ENCODE assay signal across 17 cellular contexts in the genomic region with DNA sequence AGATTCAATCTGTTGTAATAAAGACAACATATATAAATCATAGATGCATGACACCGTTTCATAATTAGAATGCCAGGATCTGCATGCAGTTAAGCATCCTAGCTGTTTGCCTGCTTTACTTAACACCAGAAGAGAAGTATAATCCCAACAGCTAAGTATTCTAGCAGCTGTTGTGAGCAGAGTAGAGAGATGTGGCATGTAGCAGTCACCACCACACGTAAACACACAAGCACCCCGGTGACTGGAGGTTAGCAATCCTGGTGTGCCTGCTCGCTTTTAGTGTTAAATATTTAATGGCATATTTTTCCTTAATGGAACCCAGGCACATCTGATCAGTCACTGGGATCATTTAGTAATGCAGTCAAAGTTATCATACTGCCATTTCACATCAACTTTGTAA.
A peak's percentile ranks its signal among the peaks of the same experiment; 100 is the strongest.
DNase-seq lines count a peak whose midpoint lies in the region; ATAC-seq lines count a peak whose summit lies in the region.
"Had no signal": no experiment of that assay in that cellular context is flagged by ENCODE, and none has a peak within 500 bp of the region (broad histone marks: within the 10 kb centered on the region; RNA-seq: fewer than 3 reads in every experiment).

No MANE protein-coding gene starts in this region.

- no peak overlapping the region for H4K91ac ChIP-seq in mesenchymal stem cell (ENCODE audit: low read length)

- no peak overlapping the region for H3K4me2 ChIP-seq in mesenchymal stem cell (ENCODE audit: low read length, poor library complexity, severe bottlenecking)
- H3K4me2 ChIP-seq: BLaER1 had no signal

- no peak overlapping the region for H3K4me3 ChIP-seq in mesenchymal stem cell (ENCODE audit: insufficient read depth in 1 of 2, low read depth in 1 of 2, low read length in 2 of 2)
- H3K4me3 ChIP-seq: BLaER1, HAP-1 had no signal

- no peak overlapping the region for H2BK15ac ChIP-seq in mesenchymal stem cell (ENCODE audit: low read depth, poor library complexity, severe bottlenecking)

- H3K36me3 ChIP-seq in mesenchymal stem cell (ENCODE audit: control insufficient read depth in 1 of 2, insufficient read depth in 2 of 2, low read depth in 1 of 2, low read length in 2 of 2) = peaks cover 0 to 4% of the 10 kb centered on the region in 2 experiments
- H3K36me3 ChIP-seq: HAP-1 had no signal

- H3K18ac ChIP-seq in mesenchymal stem cell (ENCODE audit: low read depth in 1 of 2, low read length in 2 of 2) = no peak overlapping the region

- H3K23ac ChIP-seq in mesenchymal stem cell (ENCODE audit: low read length in 2 of 2) = no peak overlapping the region

- no peak for ATAC-seq in GM21447 (IDR thresholded peaks at IDR 0.05; ENCODE audit: unreplicated experiment)
- ATAC-seq in GM18520 (IDR thresholded peaks at IDR 0.05; ENCODE audit: unreplicated experiment) = no peak
- ATAC-seq: PC-3 had no signal

- DNase-seq in HCEC 1CT (peak; percentile 47), NCI-H1694 (lab: John Stamatoyannopoulos, UW) (peak; percentile 58), NCI-H82 treated with DMSO at 0.1 percent for 48 hours (lab: John Stamatoyannopoulos, UW; ENCODE audit: unreplicated experiment) (peak; percentile 89), mesenchymal stem cell (peak; percentile 48), hippocampal formation (lab: John Stamatoyannopoulos, UW) (no peak)
- no peak for DNase-seq in activated T-cell treated with anti-CD3 and anti-CD28 coated beads, Interleukin-2, amount 50 U/mL, for 48 hours
- DNase-seq: CD8-positive, alpha-beta memory T cell; DND-41; NCI-H345; NCI-H748 treated with DMSO at 0.1 percent for 48 hours; PC-3; RPMI8226; SHP77 treated with DMSO at 0.1 percent for 48 hours had no signal

- H2BK120ac ChIP-seq in mesenchymal stem cell (ENCODE audit: low read depth, low read length) = no peak overlapping the region

- H3K9ac ChIP-seq in mesenchymal stem cell (ENCODE audit: low read length) = no peak overlapping the region
- H3K9ac ChIP-seq: BLaER1 had no signal

- no peak overlapping the region for H3K14ac ChIP-seq in mesenchymal stem cell (ENCODE audit: low read length in 2 of 2)

- H2AK5ac ChIP-seq in mesenchymal stem cell (ENCODE audit: low read length, severe bottlenecking) = no peak overlapping the region

- no peak overlapping the region for H2BK5ac ChIP-seq in mesenchymal stem cell (ENCODE audit: low read depth, low read length, poor library complexity, severe bottlenecking)

- H3K9me3 ChIP-seq in mesenchymal stem cell (ENCODE audit: control insufficient read depth, low read length) = no peaks in the 10 kb centered on the region
- H3K9me3 ChIP-seq: BLaER1, HAP-1 had no signal

- H3K4ac ChIP-seq in mesenchymal stem cell (ENCODE audit: low read depth in 1 of 2, low read length in 2 of 2) = no peak overlapping the region

- WGBS in mesenchymal stem cell = 100% methylated on average over 1 of the region's 4 CpGs

- H2BK12ac ChIP-seq in mesenchymal stem cell (ENCODE audit: low read length in 2 of 2) = no peak overlapping the region

- H3K27ac ChIP-seq in mesenchymal stem cell (ENCODE audit: low read length, poor library complexity, severe bottlenecking) = no peak overlapping the region
- H3K27ac ChIP-seq: BLaER1 had no signal

- no peak overlapping the region for H4K8ac ChIP-seq in mesenchymal stem cell (ENCODE audit: low read length)

- no peak overlapping the region for H2AFZ ChIP-seq in mesenchymal stem cell (ENCODE audit: low read depth, low read length)

- H3K27me3 ChIP-seq in mesenchymal stem cell (ENCODE audit: control insufficient read depth in 1 of 2, insufficient read depth in 1 of 2, low read length in 2 of 2) = no peaks in the 10 kb centered on the region
- H3K27me3 ChIP-seq: BLaER1 had no signal

- H3K4me1 ChIP-seq in mesenchymal stem cell (ENCODE audit: control insufficient read depth, insufficient read depth, low read depth, low read length) = peaks cover 3% of the 10 kb centered on the region

- H3K79me1 ChIP-seq in mesenchymal stem cell (replicated peaks; ENCODE audit: low read length, poor library complexity, severe bottlenecking) = no peaks in the 10 kb centered on the region

Comparison
In these comparisons a context has a peak if more than half of its experiments do, and no peak if none do; other contexts are left out.
1. DNase-seq: peak in HCEC 1CT (single experiment), NCI-H1694 (single experiment), NCI-H82 treated with DMSO at 0.1 percent for 48 hours (single experiment) and mesenchymal stem cell (single experiment); none in hippocampal formation (0 of 2) and activated T-cell treated with anti-CD3 and anti-CD28 coated beads, Interleukin-2, amount 50 U/mL, for 48 hours (0 of 2).